ENCODE assay signal across 11 cellular contexts in genomic region chr16:58713742-58714141, GRCh38.
"Had no signal": no experiment of that assay in that cellular context is flagged by ENCODE, and none has a peak within 500 bp of the region (broad histone marks: within the 10 kb centered on the region; RNA-seq: fewer than 3 reads in every experiment).

No MANE protein-coding gene starts in this region.

- H3K27ac ChIP-seq: GM23248 had no signal

- H3K4me3 ChIP-seq: GM23248, GM23338, HAP-1 had no signal

- H2AFZ ChIP-seq: GM23248, GM23338 had no signal

- ATAC-seq: GM23338, HCT116 had no signal

- H3K9ac ChIP-seq: GM23248 had no signal

- H3K9me3 ChIP-seq: HAP-1 had no signal

- DNase-seq: GM23248, GOT3, H7, H9, HCEC 1CT, HFFc6 had no signal

- FAIRE-seq: H1, H54 had no signal

- H3K4me1 ChIP-seq: HAP-1 had no signal

- H3K4me2 ChIP-seq: GM23338 had no signal
